Comparison of ENCODE assay signal across 22 cellular contexts in genomic region chr2:224712346-224712745, GRCh38. TPM values are rescaled to one million over a fixed set of nuclear protein-coding genes. Genes with fewer than 3 reads are reported as not detected.
DNase-seq lines count a peak whose midpoint lies in the region; ATAC-seq and TF ChIP-seq lines count a peak whose summit lies in the region.
"Had no signal": no experiment of that assay in that cellular context is flagged by ENCODE, and none has a peak within 500 bp of the region (broad histone marks: within the 10 kb centered on the region; RNA-seq: fewer than 3 reads in every experiment).

No MANE protein-coding gene starts in this region.

- H3K4me3 ChIP-seq in GM23248: peak overlapping the region; percentile 45
- peak overlapping the region; percentile 26 for H3K4me3 ChIP-seq in adipocyte (ENCODE audit: low read length)
- H3K4me3 ChIP-seq in skeletal muscle satellite cell (ENCODE audit: low read length): no peak overlapping the region
- no peak overlapping the region for H3K4me3 ChIP-seq in left lung
- H3K4me3 ChIP-seq: SJSA1, vagina had no signal

- H3K27me3 ChIP-seq in GM23248 (replicated peaks; ENCODE audit: insufficient read depth) (no peaks in the 10 kb centered on the region), adipocyte (replicated peaks; ENCODE audit: control insufficient read depth, insufficient read depth, low read length) (no peaks in the 10 kb centered on the region), skeletal muscle satellite cell (ENCODE audit: control insufficient read depth, insufficient read depth, low read length) (peaks cover 3% of the 10 kb centered on the region), left lung (no peaks in the 10 kb centered on the region)
- H3K27me3 ChIP-seq: SJSA1, vagina had no signal

- no peaks in the 10 kb centered on the region for H3K79me2 ChIP-seq in GM23248 (ENCODE audit: insufficient read depth)

- in situ Hi-C loops in GM23248 (cut with MboI): no loop called here

- no peaks in the 10 kb centered on the region for H3K9me3 ChIP-seq in GM23248 (ENCODE audit: low read depth)
- no peaks in the 10 kb centered on the region for H3K9me3 ChIP-seq in adipocyte (ENCODE audit: control insufficient read depth, low read length)
- H3K9me3 ChIP-seq in skeletal muscle satellite cell (replicated peaks; ENCODE audit: low read length): no peaks in the 10 kb centered on the region
- no peaks in the 10 kb centered on the region for H3K9me3 ChIP-seq in left lung
- H3K9me3 ChIP-seq: vagina had no signal

- no peaks in the 10 kb centered on the region for H3K9me2 ChIP-seq in GM23248 (ENCODE audit: insufficient read depth)

- H3K27ac ChIP-seq in GM23248: no peak overlapping the region
- H3K27ac ChIP-seq in left lung: no peak overlapping the region
- H3K27ac ChIP-seq: SJSA1, vagina had no signal

- TF ChIP-seq CTCF in left lung (IDR thresholded peaks at IDR 0.05): no peak

- ATAC-seq in left lung: no peak
- ATAC-seq: activated CD4-positive, alpha-beta T cell treated with anti-CD3 and anti-CD28 coated beads for 36 hours had no signal

- no peaks in the 10 kb centered on the region for H3F3A ChIP-seq in GM23248 (ENCODE audit: insufficient read depth)

- H3K9ac ChIP-seq in GM23248: 0 out of 2 replicates have a peak overlapping the region, but pooled peaks have one; percentile 6
- peak overlapping the region; percentile 13 for H3K9ac ChIP-seq in adipocyte (ENCODE audit: low read length)
- H3K9ac ChIP-seq in skeletal muscle satellite cell (ENCODE audit: low read depth, low read length): no peak overlapping the region

- intact Hi-C loops in left lung (cut with DNase I): no loop called here

- WGBS in GM23248 (ENCODE audit: low coverage in 1 of 2, low lambda C conversion rate in 2 of 2, missing lambda C conversion rate in 2 of 2), 2 experiments: 7 to 8% methylated on average over 6 of the region's 6 CpGs

- peak; percentile 42 for DNase-seq in GM23248
- DNase-seq in adipocyte (ENCODE audit: low read depth): peak; percentile 33
- peak; percentile 4 for DNase-seq in fibroblast of the conjunctiva (ENCODE audit: low read depth)
- DNase-seq in cerebellum (ENCODE audit: low spot score): no peak
- DNase-seq in kidney glomerular epithelial cell (lab: John Stamatoyannopoulos, UW): no peak
- DNase-seq in left lung: no peak
- DNase-seq: activated CD4-positive, alpha-beta T cell treated with anti-CD3 and anti-CD28 coated beads for 36 hours; activated CD8-positive, alpha-beta memory T cell treated with anti-CD3 and anti-CD28 coated beads, Interleukin-2, amount 50 U/mL, for 48 hours; Karpas-422; NCI-H1105; NCI-H526; occipital lobe; stimulated activated CD4-positive, alpha-beta T cell treated with anti-CD3 and anti-CD28 coated beads, Interleukin-2, amount 100 ng/mL, for 48 hours; T-helper 9 cell had no signal

- no peaks in the 10 kb centered on the region for H4K20me1 ChIP-seq in GM23248 (ENCODE audit: insufficient read depth)

- H3K4me2 ChIP-seq in GM23248 (ENCODE audit: unreplicated experiment) (peak overlapping the region; percentile 59), skeletal muscle satellite cell (ENCODE audit: low read length) (peak overlapping the region; percentile 59)

- H3K4me1 ChIP-seq in GM23248 (ENCODE audit: insufficient read depth) (no peaks in the 10 kb centered on the region), adipocyte (ENCODE audit: control insufficient read depth, insufficient read depth, low read length) (peaks cover 8% of the 10 kb centered on the region), skeletal muscle satellite cell (ENCODE audit: control insufficient read depth, insufficient read depth, low read length) (no peaks in the 10 kb centered on the region), left lung (no peaks in the 10 kb centered on the region)
- H3K4me1 ChIP-seq: SJSA1 had no signal

- no peaks in the 10 kb centered on the region for H3K36me3 ChIP-seq in GM23248 (ENCODE audit: low read depth)
- H3K36me3 ChIP-seq in adipocyte (ENCODE audit: control insufficient read depth, insufficient read depth, low read length, severe bottlenecking): no peaks in the 10 kb centered on the region
- no peaks in the 10 kb centered on the region for H3K36me3 ChIP-seq in skeletal muscle satellite cell (ENCODE audit: insufficient read depth, low read length)
- H3K36me3 ChIP-seq in left lung: no peaks in the 10 kb centered on the region
- H3K36me3 ChIP-seq: SJSA1, vagina had no signal

- peak overlapping the region; percentile 70 for H2AFZ ChIP-seq in GM23248

RNA-seq across cellular contexts. Expression of gene CCDC195, which starts 3.8 kb away (rescaled TPM):
- total RNA-seq in GM23248 (2014; rRNA removed; shearing (Covaris generic)): not detected in 2 replicates
- not detected in 2 replicates for polyA plus RNA-seq in GM23248 (2016; fragmentation: Nextera tagmentation; extraction: Ambion mirVana)
- not detected in 2 replicates for total RNA-seq in skeletal muscle satellite cell (2012; rRNA removed)
- total RNA-seq in cerebellum (not detected), left lung (not detected)
- total RNA-seq: activated CD4-positive, alpha-beta T cell treated with anti-CD3 and anti-CD28 coated beads for 36 hours; chondrocyte; frontal cortex; HT-29; occipital lobe; SJSA1; skeletal muscle tissue; vagina had no signal
- polyA plus RNA-seq: BJ had no signal

Comparison
In these comparisons a context has a peak if more than half of its experiments do, and no peak if none do; other contexts are left out.
1. DNase-seq: peak in GM23248 (single experiment), adipocyte (single experiment) and fibroblast of the conjunctiva (single experiment); none in cerebellum (single experiment), kidney glomerular epithelial cell (single experiment) and left lung (0 of 2).
2. H3K4me3 ChIP-seq: peak in GM23248 (single experiment) and adipocyte (single experiment); none in skeletal muscle satellite cell (single experiment) and left lung (0 of 2).